In genomic region chr16:53090591-53091507, GRCh38 we compare ENCODE assay signal across 1 cellular context.
TF ChIP-seq lines count a peak whose summit lies in the region.

No MANE protein-coding gene starts in this region.

TF ChIP-seq in GM12878, 131 proteins besides CTCF, POLR2A, EP300 and RAD21:
- TF ChIP-seq ATF7 (IDR thresholded peaks at IDR 0.05; ENCODE audit: low read depth) (no peak), EED (IDR thresholded peaks at IDR 0.05; ENCODE audit: low read depth) (peak; percentile 95), TCF12 (IDR thresholded peaks at IDR 0.05; ENCODE audit: low read depth, low read length) (peak; percentile 48; the same call in 1 of the 2 replicates), RELB (IDR thresholded peaks at IDR 0.05; ENCODE audit: low read depth) (peak; percentile 41; the same call in 1 of the 2 replicates), PAX5 (IDR thresholded peaks at IDR 0.05; ENCODE audit: borderline replicate concordance, low read depth, low read length) (peak; percentile 43; the same call in 1 of the 2 replicates), SMARCA5 (IDR thresholded peaks at IDR 0.05) (0 out of 2 replicates have a peak, but pooled peaks have one; percentile 11), BCL11A (IDR thresholded peaks at IDR 0.05; ENCODE audit: low read depth, low read length) (peak; percentile 31; the same call in 1 of the 2 replicates), TBL1XR1 (IDR thresholded peaks at IDR 0.05; ENCODE audit: low read depth, low read length) (peak; percentile 55; the same call in 1 of the 2 replicates), ETV6 (conservative IDR thresholded peaks at IDR 0.05 in 1 of 2, IDR thresholded peaks at IDR 0.05 in 1 of 2; ENCODE audit: borderline replicate concordance in 1 of 2, low read depth in 1 of 2) (0 out of 4 replicates have a peak, but pooled peaks of 1 of the 2 experiments have one; percentile 54), DPF2 (IDR thresholded peaks at IDR 0.05) (peak; percentile 54; the same call in 1 of the 2 replicates), BCL3 (IDR thresholded peaks at IDR 0.05; ENCODE audit: borderline replicate concordance, insufficient read depth, low read depth, low read length, poor library complexity, severe bottlenecking) (peak; percentile 61), ZNF687 (IDR thresholded peaks at IDR 0.05) (0 out of 2 replicates have a peak, but pooled peaks have one; percentile 16), BHLHE40 (IDR thresholded peaks at IDR 0.05; ENCODE audit: borderline replicate concordance in 1 of 2, low read depth in 2 of 2, low read length in 1 of 2) (0 out of 4 replicates have a peak, but pooled peaks of 1 of the 2 experiments have one; percentile 5), ZNF384 (IDR thresholded peaks at IDR 0.05; ENCODE audit: borderline replicate concordance, low read depth, low read length) (no peak), STAT3 (IDR thresholded peaks at IDR 0.05; ENCODE audit: low read depth, low read length) (no peak), JUNB (IDR thresholded peaks at IDR 0.05) (no peak; the same call in 1 of the 2 replicates), ZBED1 (IDR thresholded peaks at IDR 0.05; ENCODE audit: borderline replicate concordance) (0 out of 2 replicates have a peak, but pooled peaks have one; percentile 43), FOXM1 (IDR thresholded peaks at IDR 0.05; ENCODE audit: low read depth, low read length) (0 out of 2 replicates have a peak, but pooled peaks have one; percentile 37), IRF4 (IDR thresholded peaks at IDR 0.05; ENCODE audit: low read depth, low read length) (peak; percentile 29; the same call in 1 of the 2 replicates), SMC3 (IDR thresholded peaks at IDR 0.05; ENCODE audit: borderline replicate concordance, low read length) (peak; percentile 12; the same call in 1 of the 2 replicates), ZNF274 (IDR thresholded peaks at IDR 0.05; ENCODE audit: insufficient read depth, insufficient read length) (no peak), CREM (IDR thresholded peaks at IDR 0.05; ENCODE audit: low read depth) (peak; percentile 39; the same call in 1 of the 2 replicates), TAF1 (IDR thresholded peaks at IDR 0.05; ENCODE audit: borderline replicate concordance, low read depth, low read length) (0 out of 2 replicates have a peak, but pooled peaks have one; percentile 19), SPI1 (IDR thresholded peaks at IDR 0.05; ENCODE audit: borderline replicate concordance, insufficient read depth, low read depth, low read length) (peak; percentile 28; the same call in 1 of the 2 replicates), MXI1 (IDR thresholded peaks at IDR 0.05; ENCODE audit: low read depth, low read length) (no peak), ZBTB11 (CRISPR knock-in tag; IDR thresholded peaks at IDR 0.05) (no peak), CHD2 (IDR thresholded peaks at IDR 0.05; ENCODE audit: borderline replicate concordance, low read depth, low read length) (peak; percentile 61; the same call in 1 of the 2 replicates), IKZF1 (conservative IDR thresholded peaks at IDR 0.05) (peak; percentile 88), HSF1 (IDR thresholded peaks at IDR 0.05; ENCODE audit: low read depth, low read length) (no peak), MTA2 (IDR thresholded peaks at IDR 0.05; ENCODE audit: low read depth) (no peak; the same call in 1 of the 2 replicates), PML (IDR thresholded peaks at IDR 0.05; ENCODE audit: low read length) (no peak), ESRRA (IDR thresholded peaks at IDR 0.05; ENCODE audit: low read length) (no peak), TCF3 (IDR thresholded peaks at IDR 0.05; ENCODE audit: borderline replicate concordance, insufficient read depth, low read depth, low read length) (0 out of 2 replicates have a peak, but pooled peaks have one; percentile 3), LARP7 (IDR thresholded peaks at IDR 0.05) (no peak), CREB1 (IDR thresholded peaks at IDR 0.05; ENCODE audit: low read depth) (peak; percentile 31; the same call in 1 of the 2 replicates), EGR1 (IDR thresholded peaks at IDR 0.05; ENCODE audit: borderline replicate concordance in 1 of 2, low read depth in 2 of 2, low read length in 2 of 2) (peak in 1 of 2 experiments; percentile 61; a peak in 2 of 3 replicates), SUPT20H (IDR thresholded peaks at IDR 0.05; ENCODE audit: borderline replicate concordance, control insufficient read depth, low read depth, low read length) (no peak), GATAD2B (conservative IDR thresholded peaks at IDR 0.05; ENCODE audit: low read depth) (0 out of 2 replicates have a peak, but pooled peaks have one; percentile 63), RUNX3 (IDR thresholded peaks at IDR 0.05; ENCODE audit: low read length) (peak; percentile 93), IKZF2 (IDR thresholded peaks at IDR 0.05) (peak; percentile 79 to 80), CBFB (IDR thresholded peaks at IDR 0.05; ENCODE audit: low read depth) (peak; percentile 57; the same call in 1 of the 2 replicates)
TF ChIP-seq in GM12878: peak in this region for 28.
